Comparison of ENCODE assay signal across 9 cellular contexts in the genomic region with DNA sequence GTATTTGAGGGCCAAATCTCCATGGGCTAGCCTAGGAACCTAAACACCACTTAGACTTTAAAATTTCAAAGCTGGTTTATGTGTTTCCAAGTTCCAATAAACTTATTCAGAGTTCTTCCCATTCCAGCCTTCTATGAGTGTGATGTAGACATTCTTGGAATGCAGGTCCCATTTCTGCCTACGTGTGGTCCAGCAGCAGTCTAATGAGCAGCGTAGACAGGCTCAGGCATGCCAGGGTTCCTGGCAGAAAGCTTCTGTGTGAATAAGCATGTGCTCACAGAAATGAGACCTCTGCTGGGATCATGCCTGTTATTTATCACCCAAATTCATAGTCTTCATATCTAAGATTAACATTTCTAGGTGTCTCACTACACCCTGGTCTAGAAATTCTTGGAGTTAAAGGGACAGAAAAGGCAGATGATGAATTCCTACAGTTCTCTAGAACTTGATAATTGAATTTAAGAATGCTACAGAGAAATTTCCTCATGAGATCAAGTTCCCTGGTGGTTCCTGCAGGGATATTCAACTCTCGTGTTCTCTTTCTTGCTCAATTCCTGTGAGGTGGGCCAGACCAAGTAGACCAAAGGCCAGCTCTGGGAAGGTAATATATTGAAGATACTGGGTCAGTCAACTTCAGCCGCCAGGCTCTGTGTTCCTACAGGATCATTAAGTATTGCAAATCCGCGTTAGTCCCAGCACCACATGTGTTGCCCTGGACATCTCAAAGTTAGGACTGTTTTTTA. TPM values are rescaled to one million over a fixed set of nuclear protein-coding genes. Genes with fewer than 3 reads are reported as not detected.
DNase-seq lines count a peak whose midpoint lies in the region; ATAC-seq and TF ChIP-seq lines count a peak whose summit lies in the region.
"Had no signal": no experiment of that assay in that cellular context is flagged by ENCODE, and none has a peak within 500 bp of the region (broad histone marks: within the 10 kb centered on the region; RNA-seq: fewer than 3 reads in every experiment).

No MANE protein-coding gene starts in this region.

- TF ChIP-seq CTCF in BJ (IDR thresholded peaks at IDR 0.05; ENCODE audit: insufficient read depth, low read depth, low read length) = 0 out of 2 replicates have a peak, but pooled peaks have one; percentile 10
- no peak for TF ChIP-seq CTCF in epithelial cell of proximal tubule (conservative IDR thresholded peaks at IDR 0.05; ENCODE audit: low read depth, low read length)
- TF ChIP-seq CTCF in progenitor cell of endocrine pancreas (IDR thresholded peaks at IDR 0.05; ENCODE audit: unreplicated experiment) = no peak

- CTCF ChIA-PET in BJ (lab: Yijun Ruan, JAX) = interaction anchor here (0.5 to 1.7 kb wide), 6 partner anchors 9 to 70 kb away, joined by 3 to 5 read pairs (median 3); a partner anchor contains a TSS
- CTCF ChIA-PET in activated naive CD4-positive, alpha-beta T cell treated with anti-CD3 and anti-CD28 coated beads for 36 hours (lab: Charles Lee) = no interaction called here

- peaks cover 9% of the 10 kb centered on the region for H3K36me3 Mint-ChIP-seq in progenitor cell of endocrine pancreas (ENCODE audit: insufficient read depth)
- H3K36me3 Mint-ChIP-seq in activated T-cell treated with anti-CD3 and anti-CD28 coated beads, Interleukin-2, amount 50 U/mL, for 4 hours (ENCODE audit: insufficient read depth) = peaks cover 21% of the 10 kb centered on the region
- peaks cover 10% of the 10 kb centered on the region for H3K36me3 Mint-ChIP-seq in activated naive CD4-positive, alpha-beta T cell treated with anti-CD3 and anti-CD28 coated beads for 36 hours (ENCODE audit: low read depth)

- peak overlapping the region; percentile 23 for H3K27ac Mint-ChIP-seq in progenitor cell of endocrine pancreas
- H3K27ac Mint-ChIP-seq in activated naive CD4-positive, alpha-beta T cell treated with anti-CD3 and anti-CD28 coated beads for 36 hours = no peak overlapping the region

- H3K27me3 Mint-ChIP-seq in progenitor cell of endocrine pancreas = no peaks in the 10 kb centered on the region
- H3K27me3 Mint-ChIP-seq in activated T-cell treated with anti-CD3 and anti-CD28 coated beads, Interleukin-2, amount 50 U/mL, for 4 hours (ENCODE audit: low read depth) = no peaks in the 10 kb centered on the region
- no peaks in the 10 kb centered on the region for H3K27me3 Mint-ChIP-seq in activated naive CD4-positive, alpha-beta T cell treated with anti-CD3 and anti-CD28 coated beads for 36 hours (ENCODE audit: low read depth)

- DNase-seq in BJ (ENCODE audit: low read depth) = peak; percentile 89
- peak; percentile 62 for DNase-seq in NCI-H2171 treated with DMSO at 0.1 percent for 48 hours (lab: John Stamatoyannopoulos, UW)
- DNase-seq in epithelial cell of proximal tubule (ENCODE audit: low read depth) = peak; percentile 76
- DNase-seq in progenitor cell of endocrine pancreas (ENCODE audit: low spot score, unreplicated experiment) = no peak
- no peak for DNase-seq in NCI-H82 (lab: John Stamatoyannopoulos, UW)
- DNase-seq in activated T-cell treated with anti-CD3 and anti-CD28 coated beads, Interleukin-2, amount 50 U/mL, for 4 hours = no peak
- DNase-seq in activated naive CD4-positive, alpha-beta T cell treated with anti-CD3 and anti-CD28 coated beads for 36 hours = no peak
- DNase-seq in DMS114 treated with DMSO at 0.1 percent for 48 hours (lab: John Stamatoyannopoulos, UW; ENCODE audit: unreplicated experiment) = no peak
- DNase-seq: left ventricle myocardium superior had no signal

- H3K4me3 Mint-ChIP-seq in progenitor cell of endocrine pancreas (ENCODE audit: low read depth) = no peak overlapping the region
- H3K4me3 Mint-ChIP-seq in activated T-cell treated with anti-CD3 and anti-CD28 coated beads, Interleukin-2, amount 50 U/mL, for 4 hours = no peak overlapping the region
- no peak overlapping the region for H3K4me3 Mint-ChIP-seq in activated naive CD4-positive, alpha-beta T cell treated with anti-CD3 and anti-CD28 coated beads for 36 hours

- no peaks in the 10 kb centered on the region for H3K27me3 ChIP-seq in BJ (ENCODE audit: control insufficient read depth, insufficient read depth, low read length)

- no peaks in the 10 kb centered on the region for H3K4me1 Mint-ChIP-seq in progenitor cell of endocrine pancreas (ENCODE audit: low read depth)
- peaks cover 29% of the 10 kb centered on the region for H3K4me1 Mint-ChIP-seq in activated T-cell treated with anti-CD3 and anti-CD28 coated beads, Interleukin-2, amount 50 U/mL, for 4 hours (ENCODE audit: low read depth)
- H3K4me1 Mint-ChIP-seq in activated naive CD4-positive, alpha-beta T cell treated with anti-CD3 and anti-CD28 coated beads for 36 hours (ENCODE audit: low read depth) = peaks cover 44% of the 10 kb centered on the region

- POLR2A ChIA-PET in BJ (lab: Charles Lee) = interaction anchor here (0.6 kb wide), 1 partner anchor 1138 kb away, joined by 3 read pairs; no protein-coding TSS in a partner anchor

- ATAC-seq in activated T-cell treated with anti-CD3 and anti-CD28 coated beads, Interleukin-2, amount 50 U/mL, for 4 hours = no peak
- ATAC-seq: left ventricle myocardium superior had no signal

- intact Hi-C loops in activated naive CD4-positive, alpha-beta T cell treated with anti-CD3 and anti-CD28 coated beads for 36 hours (cut with micrococcal nuclease) = loop anchor here (10.0 kb wide), 1 partner anchor 467 kb away; no protein-coding TSS in a partner anchor

- H3K4me3 ChIP-seq in BJ (ENCODE audit: low read depth, low read length) (no peak overlapping the region), epithelial cell of proximal tubule (ENCODE audit: low read depth, low read length) (no peak overlapping the region)

- H3K36me3 ChIP-seq in BJ (ENCODE audit: control insufficient read depth, insufficient read depth, low read length) = peaks cover 3% of the 10 kb centered on the region

- peaks cover 4% of the 10 kb centered on the region for H3K9me3 Mint-ChIP-seq in progenitor cell of endocrine pancreas (ENCODE audit: low read depth)
- no peaks in the 10 kb centered on the region for H3K9me3 Mint-ChIP-seq in activated T-cell treated with anti-CD3 and anti-CD28 coated beads, Interleukin-2, amount 50 U/mL, for 4 hours
- peaks cover 2% of the 10 kb centered on the region for H3K9me3 Mint-ChIP-seq in activated naive CD4-positive, alpha-beta T cell treated with anti-CD3 and anti-CD28 coated beads for 36 hours

RNA-seq across cellular contexts. Expression of a gene that starts 17.6 kb away (rescaled TPM):
- polyA plus RNA-seq in BJ (2011; rRNA removed) = 50.7 and 58.5 TPM in 2 replicates
- polyA minus RNA-seq in BJ (2011; rRNA and poly(A)+ RNA removed) = 21.9 and 34.6 TPM in 2 replicates
- 19.7 and 21.8 TPM in 2 replicates for total RNA-seq in epithelial cell of proximal tubule
- total RNA-seq in progenitor cell of endocrine pancreas = 27.3 and 27.4 TPM in 2 replicates
- total RNA-seq in activated T-cell treated with anti-CD3 and anti-CD28 coated beads, Interleukin-2, amount 50 U/mL, for 4 hours = 10 to 100 TPM; 25.3 to 34.1 (median 29.9) TPM
- total RNA-seq in activated naive CD4-positive, alpha-beta T cell treated with anti-CD3 and anti-CD28 coated beads for 36 hours = 10 to 100 TPM; 11.3 to 12.3 TPM

RNA-seq across cellular contexts. Expression of a gene that starts 34.5 kb away (rescaled TPM):
- 5.2 and 5.5 TPM in 2 replicates for polyA plus RNA-seq in BJ (2011; rRNA removed)
- 8.7 and 12.8 TPM in 2 replicates for polyA minus RNA-seq in BJ (2011; rRNA and poly(A)+ RNA removed)
- total RNA-seq in epithelial cell of proximal tubule (26.5 and 30.5 TPM in 2 replicates), progenitor cell of endocrine pancreas (41.9 and 44.7 TPM in 2 replicates)
- 10 to 100 TPM; 18.6 to 22.6 (median 20.6) TPM for total RNA-seq in activated T-cell treated with anti-CD3 and anti-CD28 coated beads, Interleukin-2, amount 50 U/mL, for 4 hours
- 10 to 100 TPM; 50.8 to 50.9 TPM for total RNA-seq in activated naive CD4-positive, alpha-beta T cell treated with anti-CD3 and anti-CD28 coated beads for 36 hours

RNA-seq across cellular contexts. Expression of a gene that starts 37.3 kb away (rescaled TPM):
- 0.04 TPM in 1 of 2 replicates, not detected in the other for polyA plus RNA-seq in BJ (2011; rRNA removed)
- not detected in 2 replicates for polyA minus RNA-seq in BJ (2011; rRNA and poly(A)+ RNA removed)
- 2.0 TPM in 1 of 2 replicates, not detected in the other for total RNA-seq in epithelial cell of proximal tubule
- total RNA-seq in progenitor cell of endocrine pancreas = 2.6 and 4.6 TPM in 2 replicates
- total RNA-seq in activated T-cell treated with anti-CD3 and anti-CD28 coated beads, Interleukin-2, amount 50 U/mL, for 4 hours = not detected
- not detected for total RNA-seq in activated naive CD4-positive, alpha-beta T cell treated with anti-CD3 and anti-CD28 coated beads for 36 hours
- total RNA-seq: left ventricle myocardium superior had no signal

RNA-seq across cellular contexts. Expression of a gene that starts 54.8 kb away (rescaled TPM):
- 1.1 and 1.5 TPM in 2 replicates for polyA plus RNA-seq in BJ (2011; rRNA removed)
- 0.98 and 2.5 TPM in 2 replicates for polyA minus RNA-seq in BJ (2011; rRNA and poly(A)+ RNA removed)
- 1.2 and 3.0 TPM in 2 replicates for total RNA-seq in epithelial cell of proximal tubule
- total RNA-seq in progenitor cell of endocrine pancreas = 14.8 and 17.9 TPM in 2 replicates
- total RNA-seq in activated T-cell treated with anti-CD3 and anti-CD28 coated beads, Interleukin-2, amount 50 U/mL, for 4 hours = under 1 TPM in 2 of 3 donors, not detected in 1; 0.16 to 0.21 TPM
- total RNA-seq in activated naive CD4-positive, alpha-beta T cell treated with anti-CD3 and anti-CD28 coated beads for 36 hours = under 1 TPM; 0.12 to 0.17 TPM

Comparison
In these comparisons a context has a peak if more than half of its experiments do, and no peak if none do; other contexts are left out.
1. DNase-seq: peak in BJ (single experiment), NCI-H2171 treated with DMSO at 0.1 percent for 48 hours (single experiment) and epithelial cell of proximal tubule (single experiment); none in progenitor cell of endocrine pancreas (single experiment), NCI-H82 (single experiment), activated T-cell treated with anti-CD3 and anti-CD28 coated beads, Interleukin-2, amount 50 U/mL, for 4 hours (single experiment), activated naive CD4-positive, alpha-beta T cell treated with anti-CD3 and anti-CD28 coated beads for 36 hours (single experiment) and DMS114 treated with DMSO at 0.1 percent for 48 hours (single experiment).